In the genomic region with DNA sequence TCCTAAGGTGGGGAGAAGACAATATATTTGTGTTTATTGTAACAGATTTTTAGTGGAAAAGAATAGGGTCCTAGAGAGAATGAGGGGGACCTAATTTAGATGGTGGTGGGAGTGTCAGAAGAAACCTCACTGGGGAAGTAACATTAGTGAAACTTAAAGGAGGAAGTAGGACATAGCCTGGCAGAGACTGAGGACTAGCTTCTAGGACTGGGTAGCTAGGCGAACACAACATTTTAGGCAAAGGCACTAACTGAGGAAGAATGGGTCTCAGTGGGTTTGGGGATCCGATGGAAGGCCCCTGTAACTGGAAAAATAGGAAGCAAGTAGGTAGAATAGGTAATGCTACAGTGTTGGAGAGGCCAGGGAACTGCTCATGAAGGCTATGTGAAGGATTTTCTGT, we compare ENCODE assay signal across 15 cellular contexts. TPM values are rescaled to one million over a fixed set of nuclear protein-coding genes. Genes with fewer than 3 reads are reported as not detected.
DNase-seq lines count a peak whose midpoint lies in the region; ATAC-seq, FAIRE-seq and TF ChIP-seq lines count a peak whose summit lies in the region.
"Had no signal": no experiment of that assay in that cellular context is flagged by ENCODE, and none has a peak within 500 bp of the region (broad histone marks: within the 10 kb centered on the region; RNA-seq: fewer than 3 reads in every experiment).

No MANE protein-coding gene starts in this region.

- peaks cover 18% of the 10 kb centered on the region for H3K4me1 Mint-ChIP-seq in activated T-helper 17 cell treated with anti-CD3 and anti-CD28 coated beads, Interleukin-2, amount 50 U/mL, for 72 hours

- no peaks in the 10 kb centered on the region for H3K27me3 Mint-ChIP-seq in activated T-helper 17 cell treated with anti-CD3 and anti-CD28 coated beads, Interleukin-2, amount 50 U/mL, for 72 hours

- no peak for TF ChIP-seq POLR2A in GM12891 (IDR thresholded peaks at IDR 0.05; ENCODE audit: low read depth, low read length)

- H3K36me3 Mint-ChIP-seq in activated T-helper 17 cell treated with anti-CD3 and anti-CD28 coated beads, Interleukin-2, amount 50 U/mL, for 72 hours (ENCODE audit: low read depth) = peaks cover 47% of the 10 kb centered on the region

- peak; percentile 86 for FAIRE-seq in GM12891 (lab: Jason Lieb, UNC)
- FAIRE-seq: frontal cortex, TTC549 had no signal

- no peaks in the 10 kb centered on the region for H3K9me3 Mint-ChIP-seq in activated T-helper 17 cell treated with anti-CD3 and anti-CD28 coated beads, Interleukin-2, amount 50 U/mL, for 72 hours
- H3K9me3 Mint-ChIP-seq: HFFc6 had no signal

- H3K4me3 Mint-ChIP-seq in activated T-helper 17 cell treated with anti-CD3 and anti-CD28 coated beads, Interleukin-2, amount 50 U/mL, for 72 hours = no peak overlapping the region
- H3K4me3 Mint-ChIP-seq: HFFc6 had no signal

- DNase-seq in GM12891 (ENCODE audit: insufficient read length, low spot score) = no peak
- peak; percentile 73 for DNase-seq in NAMALWA (ENCODE audit: low spot score)
- peak; percentile 52 for DNase-seq in pons (ENCODE audit: low spot score)
- no peak for DNase-seq in activated CD8-positive, alpha-beta memory T cell treated with anti-CD3 and anti-CD28 coated beads, Interleukin-2, amount 50 U/mL, for 48 hours
- no peak for DNase-seq in COLO829 (ENCODE audit: low spot score)
- DNase-seq in OCI-M1 (lab: John Stamatoyannopoulos, UW) = no peak
- DNase-seq: DND-41, HFFc6, NCI-H2029 treated with DMSO at 0.1 percent for 48 hours, NCI-H526 treated with DMSO at 0.1 percent for 48 hours, SHP77 had no signal

- no peak for ATAC-seq in activated T-helper 17 cell treated with anti-CD3 and anti-CD28 coated beads, Interleukin-2, amount 50 U/mL, for 72 hours (replicated peaks)
- ATAC-seq in HG02981 (IDR thresholded peaks at IDR 0.05; ENCODE audit: unreplicated experiment) = no peak

- H3K27ac Mint-ChIP-seq in activated T-helper 17 cell treated with anti-CD3 and anti-CD28 coated beads, Interleukin-2, amount 50 U/mL, for 72 hours = peak overlapping the region; percentile 8
- H3K27ac Mint-ChIP-seq: HFFc6 had no signal

TF ChIP-seq in GM12891, 5 proteins besides CTCF, POLR2A, EP300 and RAD21:
- no peak for TF ChIP-seq POU2F2 (IDR thresholded peaks at IDR 0.05; ENCODE audit: low read depth, low read length)
- peak; percentile 86 for TF ChIP-seq SPI1 (IDR thresholded peaks at IDR 0.05; ENCODE audit: low read depth, low read length)
- TF ChIP-seq TAF1 (IDR thresholded peaks at IDR 0.05; ENCODE audit: low read depth, low read length) = no peak

RNA-seq across cellular contexts. Expression of a gene that starts 4.2 kb away (rescaled TPM):
- 19.1 TPM for polyA plus RNA-seq in GM12891 (2012; ENCODE audit: low read depth, missing spikeins)
- 10 to 100 TPM; 17.0 to 23.5 TPM for total RNA-seq in activated T-helper 17 cell treated with anti-CD3 and anti-CD28 coated beads, Interleukin-2, amount 50 U/mL, for 72 hours

RNA-seq across cellular contexts. Expression of a gene that starts 43.6 kb away (rescaled TPM):
- 0.89 TPM for polyA plus RNA-seq in GM12891 (2012; ENCODE audit: low read depth, missing spikeins)
- total RNA-seq in activated T-helper 17 cell treated with anti-CD3 and anti-CD28 coated beads, Interleukin-2, amount 50 U/mL, for 72 hours = not detected
- total RNA-seq: HFFc6 had no signal

RNA-seq across cellular contexts. Expression of a gene that starts 54.7 kb away (rescaled TPM):
- 16.3 TPM for polyA plus RNA-seq in GM12891 (2012; ENCODE audit: low read depth, missing spikeins)
- 10 to 100 TPM; 34.1 to 37.4 TPM for total RNA-seq in activated T-helper 17 cell treated with anti-CD3 and anti-CD28 coated beads, Interleukin-2, amount 50 U/mL, for 72 hours

RNA-seq across cellular contexts. Expression of a gene that starts 55.0 kb away (rescaled TPM):
- polyA plus RNA-seq in GM12891 (2012; ENCODE audit: low read depth, missing spikeins) = 82.5 TPM
- 100 to 1,000 TPM in 1 of 2 donors, 10 to 100 TPM in 1; 79.0 to 103 TPM for total RNA-seq in activated T-helper 17 cell treated with anti-CD3 and anti-CD28 coated beads, Interleukin-2, amount 50 U/mL, for 72 hours

Comparison
In these comparisons a context has a peak if more than half of its experiments do, and no peak if none do; other contexts are left out.
1. DNase-seq: peak in NAMALWA (single experiment) and pons (single experiment); none in GM12891 (single experiment), activated CD8-positive, alpha-beta memory T cell treated with anti-CD3 and anti-CD28 coated beads, Interleukin-2, amount 50 U/mL, for 48 hours (single experiment), COLO829 (single experiment) and OCI-M1 (single experiment).